15 cellular contexts compared by ENCODE assay signal in genomic region chr3:170726976-170727661, GRCh38.
DNase-seq lines count a peak whose midpoint lies in the region; ATAC-seq and TF ChIP-seq lines count a peak whose summit lies in the region.
"Had no signal": no experiment of that assay in that cellular context is flagged by ENCODE, and none has a peak within 500 bp of the region (broad histone marks: within the 10 kb centered on the region; RNA-seq: fewer than 3 reads in every experiment).

No MANE protein-coding gene starts in this region.

- H3K27ac ChIP-seq in hepatocyte (peak overlapping the region; percentile 60), upper lobe of right lung (no peak overlapping the region)
- H3K27ac ChIP-seq: BLaER1, SK-N-MC had no signal

- no peak overlapping the region for H2AFZ ChIP-seq in hepatocyte

- H3K27me3 ChIP-seq in hepatocyte (no peaks in the 10 kb centered on the region), upper lobe of right lung (no peaks in the 10 kb centered on the region)
- H3K27me3 ChIP-seq: BLaER1 had no signal

- intact Hi-C loops in upper lobe of right lung (cut with DNase I), result no loop called here

- TF ChIP-seq CTCF in astrocyte of the cerebellum (IDR thresholded peaks at IDR 0.05; ENCODE audit: low read depth, low read length, missing control alignments), result no peak
- TF ChIP-seq CTCF in hepatocyte (IDR thresholded peaks at IDR 0.05; ENCODE audit: poor library complexity), result no peak
- no peak for TF ChIP-seq CTCF in upper lobe of right lung (IDR thresholded peaks at IDR 0.05)

- ATAC-seq in upper lobe of right lung, result no peak
- ATAC-seq: left lobe of liver had no signal

- in situ Hi-C loops in astrocyte of the cerebellum (cut with HindIII; ENCODE audit: low sequenced_read_pairs), result loop anchor here (5.0 kb wide), 1 partner anchor 35 kb away; no protein-coding TSS in a partner anchor

- peak; percentile 33 for DNase-seq in 8988T
- DNase-seq in HS-5 (ENCODE audit: low read depth), result peak; percentile 87
- DNase-seq in astrocyte of the cerebellum (ENCODE audit: low read depth), result peak; percentile 80
- no peak for DNase-seq in hepatocyte (ENCODE audit: low spot score)
- no peak for DNase-seq in upper lobe of right lung
- DNase-seq in SHP77 treated with DMSO at 0.1 percent for 48 hours (lab: John Stamatoyannopoulos, UW), result no peak
- DNase-seq in T-helper 9 cell, result no peak
- no peak for DNase-seq in NCI-H446 treated with DMSO at 0.1 percent for 48 hours (lab: John Stamatoyannopoulos, UW)
- DNase-seq: effector CD4-positive, alpha-beta T cell; NCI-H1694 treated with DMSO at 0.1 percent for 48 hours; retina had no signal

- 75% methylated on average over 2 of the region's 2 CpGs for WGBS in hepatocyte (ENCODE audit: low lambda C conversion rate, missing lambda C conversion rate)

- no peaks in the 10 kb centered on the region for H3K9me2 ChIP-seq in hepatocyte (replicated peaks; ENCODE audit: insufficient read depth)

- no peaks in the 10 kb centered on the region for H4K20me1 ChIP-seq in hepatocyte (ENCODE audit: insufficient read depth, poor library complexity, severe bottlenecking)
- H4K20me1 ChIP-seq: BLaER1 had no signal

- H3K4me1 ChIP-seq in hepatocyte (ENCODE audit: insufficient read depth) (no peaks in the 10 kb centered on the region), upper lobe of right lung (no peaks in the 10 kb centered on the region)
- H3K4me1 ChIP-seq: BLaER1 had no signal

- no peak overlapping the region for H3K4me2 ChIP-seq in hepatocyte
- H3K4me2 ChIP-seq: BLaER1 had no signal

- H3K4me3 ChIP-seq in astrocyte of the cerebellum (ENCODE audit: low read depth, low read length), result no peak overlapping the region
- H3K4me3 ChIP-seq in hepatocyte, result no peak overlapping the region
- H3K4me3 ChIP-seq in upper lobe of right lung, result no peak overlapping the region
- H3K4me3 ChIP-seq: BLaER1, GM12878, SK-N-MC had no signal

- H3K9me3 ChIP-seq in hepatocyte (ENCODE audit: low read depth), result no peaks in the 10 kb centered on the region
- H3K9me3 ChIP-seq in upper lobe of right lung, result no peaks in the 10 kb centered on the region
- H3K9me3 ChIP-seq: BLaER1 had no signal

- H3K36me3 ChIP-seq in hepatocyte (replicated peaks; ENCODE audit: insufficient read depth, low read depth) (no peaks in the 10 kb centered on the region), upper lobe of right lung (no peaks in the 10 kb centered on the region)
- H3K36me3 ChIP-seq: BLaER1 had no signal

- H3K79me2 ChIP-seq in hepatocyte, result no peaks in the 10 kb centered on the region

Comparison
In these comparisons a context has a peak if more than half of its experiments do, and no peak if none do; other contexts are left out.
1. DNase-seq: peak in 8988T (single experiment), HS-5 (single experiment) and astrocyte of the cerebellum (single experiment); none in hepatocyte (single experiment), upper lobe of right lung (single experiment), SHP77 treated with DMSO at 0.1 percent for 48 hours (single experiment), T-helper 9 cell (single experiment) and NCI-H446 treated with DMSO at 0.1 percent for 48 hours (single experiment).